Comparison of ENCODE assay signal across 9 cellular contexts in the genomic region with DNA sequence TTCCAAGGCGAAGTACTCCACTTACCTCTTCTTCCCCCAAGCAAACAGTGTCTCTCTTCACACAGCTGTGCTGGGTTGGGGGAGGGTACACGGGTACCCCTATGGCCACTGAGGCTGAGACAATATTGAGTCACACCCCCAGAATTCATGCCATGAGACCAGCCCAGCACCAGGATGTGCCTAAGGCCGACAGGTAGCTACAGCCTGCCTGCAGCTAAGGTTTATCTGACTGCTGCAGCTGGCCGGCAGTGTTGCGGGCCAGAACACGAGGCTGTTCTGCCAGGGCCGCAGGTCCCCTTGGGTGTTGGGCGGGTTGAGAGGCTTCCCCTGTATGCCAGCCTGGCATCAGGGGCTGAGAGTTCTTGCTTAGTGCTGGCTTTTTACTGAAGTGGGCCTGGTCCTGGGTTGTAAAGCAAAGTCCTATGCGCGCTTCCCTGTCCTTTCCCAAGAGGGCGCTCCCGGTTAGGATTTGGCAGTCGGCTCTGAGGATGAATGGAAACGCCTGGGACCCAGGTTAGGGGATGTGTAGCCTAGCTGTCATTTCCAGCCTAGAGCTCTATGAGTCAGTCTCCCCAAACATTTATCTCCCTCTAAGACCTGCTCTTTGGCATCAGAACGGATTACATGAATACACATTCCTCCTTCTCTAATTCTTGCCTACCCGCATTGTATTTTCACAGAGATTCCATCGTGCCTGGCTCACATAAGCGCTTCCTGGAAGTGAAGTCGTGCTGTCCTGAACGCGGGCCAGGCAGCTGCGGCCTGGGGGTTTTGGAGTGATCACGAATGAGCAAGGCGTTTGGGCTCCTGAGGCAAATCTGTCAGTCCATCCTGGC. TPM values are rescaled to one million over a fixed set of nuclear protein-coding genes. Genes with fewer than 3 reads are reported as not detected.
DNase-seq lines count a peak whose midpoint lies in the region; ATAC-seq and TF ChIP-seq lines count a peak whose summit lies in the region.
"Had no signal": no experiment of that assay in that cellular context is flagged by ENCODE, and none has a peak within 500 bp of the region (broad histone marks: within the 10 kb centered on the region; RNA-seq: fewer than 3 reads in every experiment).

No MANE protein-coding gene starts in this region.

- H3K27me3 ChIP-seq in A673 (replicated peaks; ENCODE audit: insufficient read depth, low read depth, low read length, poor library complexity) = no peaks in the 10 kb centered on the region
- H3K27me3 ChIP-seq: neutrophil had no signal

- no peaks in the 10 kb centered on the region for H3K36me3 ChIP-seq in A673 (ENCODE audit: insufficient read depth, low read length, poor library complexity, severe bottlenecking)
- H3K36me3 ChIP-seq in mucosa of descending colon (ENCODE audit: low read depth) = no peaks in the 10 kb centered on the region
- H3K36me3 ChIP-seq: neutrophil had no signal

- intact Hi-C loops in A673 (cut with micrococcal nuclease; ENCODE audit: unreplicated experiment) (no loop called here), mucosa of descending colon (cut with DNase I, micrococcal nuclease) (no loop called here)

- peak; percentile 85 for TF ChIP-seq CTCF in A673 (conservative IDR thresholded peaks at IDR 0.05; ENCODE audit: low read depth, low read length)
- TF ChIP-seq CTCF in GM13976 (IDR thresholded peaks at IDR 0.05; ENCODE audit: borderline replicate concordance, control extremely low read depth, extremely low read depth, insufficient read depth, missing control alignments) = peak; percentile 43
- TF ChIP-seq CTCF in epithelial cell of esophagus (IDR thresholded peaks at IDR 0.05; ENCODE audit: insufficient read depth, low read depth, low read length, missing control alignments) = peak; percentile 87
- TF ChIP-seq CTCF in mucosa of descending colon (IDR thresholded peaks at IDR 0.05) = peak; percentile 50

- in situ Hi-C loops in GM13976 (cut with MboI; ENCODE audit: low sequenced_read_pairs, unreplicated experiment) = no loop called here

- H3K27ac ChIP-seq in A673 (ENCODE audit: low read depth, low read length, poor library complexity, severe bottlenecking) = no peak overlapping the region
- H3K27ac ChIP-seq: neutrophil had no signal

- H3K4me3 ChIP-seq in A673 (ENCODE audit: low read depth, low read length, poor library complexity, severe bottlenecking) (no peak overlapping the region), epithelial cell of esophagus (ENCODE audit: low read length) (no peak overlapping the region), mucosa of descending colon (no peak overlapping the region)

- DNase-seq in A673 (ENCODE audit: low spot score) (peak; percentile 83), GM13976 (ENCODE audit: low spot score) (peak; percentile 65), NCI-H2196 treated with DMSO at 0.1 percent for 48 hours (lab: John Stamatoyannopoulos, UW; ENCODE audit: unreplicated experiment) (peak; percentile 63), epithelial cell of esophagus (ENCODE audit: low read depth) (peak; percentile 88), mucosa of descending colon (peak; percentile 54 to 80 (median 79)), stromal cell of bone marrow (ENCODE audit: low read depth) (peak; percentile 96)
- peak; percentile 28 to 34 for DNase-seq in activated CD4-positive, alpha-beta T cell treated with anti-CD3 and anti-CD28 coated beads, Interleukin-2, amount 50 U/mL, for 4 hours

- CTCF ChIA-PET in A673 (lab: Charles Lee) = interaction anchor here (0.6 kb wide), 1 partner anchor 396 kb away, joined by 12 read pairs; no protein-coding TSS in a partner anchor

- no TSS peak for BruUV-seq in A673 (replicated peaks; lab: Mats Ljungman, UMichigan)

- ATAC-seq in mucosa of descending colon (peak; percentile 89), GM18517 (IDR thresholded peaks at IDR 0.05; ENCODE audit: unreplicated experiment) (no peak)

- no peaks in the 10 kb centered on the region for H3K9me3 ChIP-seq in A673 (ENCODE audit: low read depth, low read length, poor library complexity, severe bottlenecking)
- H3K9me3 ChIP-seq in mucosa of descending colon = no peaks in the 10 kb centered on the region
- H3K9me3 ChIP-seq: neutrophil had no signal

- POLR2A ChIA-PET in A673 (lab: Charles Lee; ENCODE audit: low non-redundant PET) = no interaction called here

- H3K4me1 ChIP-seq in A673 (ENCODE audit: insufficient read depth, low read length, poor library complexity, severe bottlenecking) (no peaks in the 10 kb centered on the region), mucosa of descending colon (ENCODE audit: low read depth) (peaks cover 5% of the 10 kb centered on the region)

RNA-seq across cellular contexts. Expression of gene USP18, which starts 7.1 kb away (rescaled TPM):
- total RNA-seq in A673 (2021) (24.6 and 24.9 TPM in 2 replicates), mucosa of descending colon (1 to 10 TPM; 3.1 to 6.3 (median 3.3) TPM)

RNA-seq across cellular contexts. Expression of gene TUBA8, which starts 46.5 kb away (rescaled TPM):
- total RNA-seq in A673 (2021) = 3.0 and 3.1 TPM in 2 replicates
- total RNA-seq in mucosa of descending colon = 1 to 10 TPM; 2.7 to 4.7 (median 3.3) TPM

Comparison
In these comparisons a context has a peak if more than half of its experiments do, and no peak if none do; other contexts are left out.
1. DNase-seq: peak in every context shown above with its lines; median percentile 96 in stromal cell of bone marrow; 88 in epithelial cell of esophagus; 83 in A673; 79 in mucosa of descending colon; 65 in GM13976; 63 in NCI-H2196 treated with DMSO at 0.1 percent for 48 hours; 31 in activated CD4-positive, alpha-beta T cell treated with anti-CD3 and anti-CD28 coated beads, Interleukin-2, amount 50 U/mL, for 4 hours.